8 cellular contexts compared by ENCODE assay signal in genomic region chr19:52140077-52140710, GRCh38. TPM values are rescaled to one million over a fixed set of nuclear protein-coding genes. Genes with fewer than 3 reads are reported as not detected.
DNase-seq lines count a peak whose midpoint lies in the region; ATAC-seq and TF ChIP-seq lines count a peak whose summit lies in the region.

No MANE protein-coding gene starts in this region.

- H3K4me1 Mint-ChIP-seq in T-helper 17 cell = peaks cover 26% of the 10 kb centered on the region

- peak; percentile 29 for DNase-seq in NCI-H2227 (lab: John Stamatoyannopoulos, UW; ENCODE audit: unreplicated experiment)
- no peak for DNase-seq in NCI-H2227 treated with DMSO at 0.1 percent for 48 hours (lab: John Stamatoyannopoulos, UW)
- no peak for DNase-seq in T-helper 17 cell
- DNase-seq in hepatocyte (ENCODE audit: low spot score) = no peak
- no peak for DNase-seq in stomach
- no peak for DNase-seq in LoVo (ENCODE audit: low spot score)
- DNase-seq in HUDEP-2 (lab: John Stamatoyannopoulos, UW; ENCODE audit: unreplicated experiment in 76 of 76) = no peak
- DNase-seq in ACHN = no peak

- in situ Hi-C loops in ACHN (cut with HindIII; ENCODE audit: low pct_ligation_motif_present, low pct_unique_long_range_greater_than_20kb, low sequenced_read_pairs) = no loop called here

- peaks cover 7% of the 10 kb centered on the region for H3K4me1 ChIP-seq in hepatocyte (ENCODE audit: insufficient read depth)
- peaks cover 19 to 28% (median 23%) of the 10 kb centered on the region in 4 donors for H3K4me1 ChIP-seq in stomach

- WGBS in hepatocyte (ENCODE audit: low lambda C conversion rate, missing lambda C conversion rate) = 48% methylated on average over 13 of the region's 18 CpGs
- WGBS in stomach, 5 donors = 6 to 14% (median 11%) methylated on average over 18 of the region's 18 CpGs

- H3K4me3 ChIP-seq in hepatocyte (no peak overlapping the region), stomach (peak overlapping the region; percentile 69 to 92 (median 82))

- peaks cover 2% of the 10 kb centered on the region for H3K36me3 Mint-ChIP-seq in T-helper 17 cell (ENCODE audit: low read depth)

- no peaks in the 10 kb centered on the region for H4K20me1 ChIP-seq in hepatocyte (ENCODE audit: insufficient read depth, poor library complexity, severe bottlenecking)

- ATAC-seq in T-helper 17 cell = no peak

- no peak for TF ChIP-seq EP300 in stomach (IDR thresholded peaks at IDR 0.05)

- TF ChIP-seq CTCF in hepatocyte (IDR thresholded peaks at IDR 0.05; ENCODE audit: poor library complexity) (no peak), stomach (IDR thresholded peaks at IDR 0.05) (no peak)

- no peak for TF ChIP-seq POLR2A in stomach (IDR thresholded peaks at IDR 0.05)

- H3K9me2 ChIP-seq in hepatocyte (replicated peaks; ENCODE audit: insufficient read depth) = no peaks in the 10 kb centered on the region

- peak overlapping the region; percentile 74 for H2AFZ ChIP-seq in hepatocyte

- H3K4me3 Mint-ChIP-seq in T-helper 17 cell = peak overlapping the region; percentile 98

- H3K36me3 ChIP-seq in hepatocyte (replicated peaks; ENCODE audit: insufficient read depth, low read depth) = peaks cover 4% of the 10 kb centered on the region
- H3K36me3 ChIP-seq in stomach = no peaks in the 10 kb centered on the region

- no peaks in the 10 kb centered on the region for H3K27me3 Mint-ChIP-seq in T-helper 17 cell

- peak overlapping the region; percentile 98 for H3K27ac Mint-ChIP-seq in T-helper 17 cell

- H3K27ac ChIP-seq in hepatocyte (peak overlapping the region; percentile 21), stomach (peak overlapping the region; percentile 71 to 97 (median 93))

- H3K4me2 ChIP-seq in hepatocyte = peak overlapping the region; percentile 72

- H3K27me3 ChIP-seq in hepatocyte (no peaks in the 10 kb centered on the region), stomach (no peaks in the 10 kb centered on the region)

- intact Hi-C loops in stomach (cut with DNase I; ENCODE audit: low total_unique reads) = loop anchor here (5.0 kb wide), 1 partner anchor 97 kb away; no protein-coding TSS in a partner anchor

- peaks cover 35% of the 10 kb centered on the region for H3K79me2 ChIP-seq in hepatocyte

- H3K9me3 ChIP-seq in T-helper 17 cell (ENCODE audit: control insufficient read depth, low read length, poor library complexity, severe bottlenecking) (peaks cover 3% of the 10 kb centered on the region), hepatocyte (ENCODE audit: low read depth) (peaks cover 16% of the 10 kb centered on the region), stomach (peaks cover 0 to 11% (median 5%) of the 10 kb centered on the region in 4 donors)

RNA-seq across cellular contexts. Expression of gene ZNF616, which starts 0.5 kb away (rescaled TPM):
- total RNA-seq in T-helper 17 cell (1 to 10 TPM; 2.0 to 3.9 TPM), hepatocyte (9.1 and 10.7 TPM in 2 replicates), stomach (10 to 100 TPM in 1 of 5 donors, 1 to 10 TPM in 3, under 1 TPM in 1; 0.29 to 23.3 (median 7.2) TPM)
- polyA plus RNA-seq in hepatocyte (4.6 and 7.8 TPM in 2 replicates), stomach (1 to 10 TPM; 1.7 to 2.0 (median 1.7) TPM)

RNA-seq across cellular contexts. Expression of gene ZNF836, which starts 31.2 kb away (rescaled TPM):
- 10 to 100 TPM; 18.9 to 21.2 TPM for total RNA-seq in T-helper 17 cell
- total RNA-seq in hepatocyte = 4.3 and 9.4 TPM in 2 replicates
- 2.9 and 4.4 TPM in 2 replicates for polyA plus RNA-seq in hepatocyte
- 10 to 100 TPM in 2 of 5 donors, 1 to 10 TPM in 3; 1.3 to 17.7 (median 4.1) TPM for total RNA-seq in stomach
- polyA plus RNA-seq in stomach = 1 to 10 TPM; 3.2 to 4.5 (median 3.4) TPM

RNA-seq across cellular contexts. Expression of gene ZNF841, which starts 44.6 kb away (rescaled TPM):
- total RNA-seq in T-helper 17 cell = 10 to 100 TPM; 24.4 to 26.4 TPM
- total RNA-seq in hepatocyte = 21.8 and 22.7 TPM in 2 replicates
- 4.1 and 5.2 TPM in 2 replicates for polyA plus RNA-seq in hepatocyte
- total RNA-seq in stomach = 10 to 100 TPM in 4 of 5 donors, 1 to 10 TPM in 1; 4.3 to 47.4 (median 20.7) TPM
- 1 to 10 TPM; 5.2 to 6.3 (median 6.2) TPM for polyA plus RNA-seq in stomach

RNA-seq across cellular contexts. Expression of gene PPP2R1A, which starts 49.7 kb away (rescaled TPM):
- total RNA-seq in T-helper 17 cell (100 to 1,000 TPM; 173 to 180 TPM), hepatocyte (171 and 181 TPM in 2 replicates), stomach (100 to 1,000 TPM in 4 of 5 donors, 10 to 100 TPM in 1; 73.3 to 272 (median 192) TPM)
- polyA plus RNA-seq in hepatocyte (283 and 304 TPM in 2 replicates), stomach (100 to 1,000 TPM in 2 of 3 donors, 10 to 100 TPM in 1; 98.7 to 146 (median 109) TPM)
